21 cellular contexts compared by ENCODE assay signal in genomic region chr19:7115721-7116120, GRCh38. TPM values are rescaled to one million over a fixed set of nuclear protein-coding genes. Genes with fewer than 3 reads are reported as not detected.
DNase-seq lines count a peak whose midpoint lies in the region; ATAC-seq, FAIRE-seq and TF ChIP-seq lines count a peak whose summit lies in the region.
"Had no signal": no experiment of that assay in that cellular context is flagged by ENCODE, and none has a peak within 500 bp of the region (broad histone marks: within the 10 kb centered on the region; RNA-seq: fewer than 3 reads in every experiment).

No MANE protein-coding gene starts in this region.

- no peak for TF ChIP-seq POLR2A in GM12878 (IDR thresholded peaks at IDR 0.05; ENCODE audit: low read depth, low read length)
- no peak for TF ChIP-seq POLR2A in spleen (IDR thresholded peaks at IDR 0.05)

- DNase-seq in C1 segment of cervical spinal cord (lab: John Stamatoyannopoulos, UW) (peak in 11 of 14 donors; percentile 12 to 73 (median 43)), GM12878 (ENCODE audit: low read depth, low spot score) (no peak), hypothalamus (lab: John Stamatoyannopoulos, UW) (peak in 40 of 51 donors; percentile 1 to 83 (median 53)), putamen (ENCODE audit: low spot score) (peak; percentile 90), spleen (no peak), UCSD-AML1 (lab: John Stamatoyannopoulos, UW; ENCODE audit: unreplicated experiment) (no peak)
- DNase-seq in stimulated activated naive CD8-positive, alpha-beta T cell treated with anti-CD3 and anti-CD28 coated beads, Interleukin-15, Interleukin-2, amounts not matched to agents 100 U/mL and 50 U/mL, for 24 hours: no peak
- DNase-seq: DMS 273 treated with DMSO at 0.1 percent for 48 hours, GOT3, NCI-H1048, NCI-H1436 treated with DMSO at 0.1 percent for 48 hours, NCI-H2029 treated with DMSO at 0.1 percent for 48 hours, NCI-H2171 treated with DMSO at 0.1 percent for 48 hours, NCI-H774, PC-3 had no signal

- no peaks in the 10 kb centered on the region for H3K9me3 ChIP-seq in GM12878 (replicated peaks; ENCODE audit: control insufficient read depth, insufficient read depth, low read length)
- H3K9me3 ChIP-seq in spleen: peaks cover 0 to 7% (median 0%) of the 10 kb centered on the region in 8 donors
- H3K9me3 ChIP-seq: A549 had no signal

- H3K4me1 ChIP-seq in GM12878 (ENCODE audit: control insufficient read depth, insufficient read depth, low read length) (no peaks in the 10 kb centered on the region), spleen (no peaks in the 10 kb centered on the region)
- H3K4me1 ChIP-seq: A549 had no signal

- TF ChIP-seq CTCF in GM12878 (IDR thresholded peaks at IDR 0.05 in 2 of 3, conservative IDR thresholded peaks at IDR 0.05 in 1 of 3; ENCODE audit: control insufficient read depth in 2 of 3, extremely low read depth in 1 of 3, insufficient read depth in 1 of 3, low read depth in 3 of 3, low read length in 3 of 3) (no peak), spleen (IDR thresholded peaks at IDR 0.05 in 8 of 11, conservative IDR thresholded peaks at IDR 0.05 in 3 of 11) (no peak)

- RAD21 ChIA-PET in GM12878 (lab: Charles Lee; ENCODE audit: unreplicated experiment): no interaction called here

- H2AFZ ChIP-seq in GM12878 (ENCODE audit: control insufficient read depth, low read depth, low read length): no peak overlapping the region

- SMC1A ChIA-PET in GM12878 (lab: Charles Lee; ENCODE audit: uncharacterized antibody, unreplicated experiment): interaction anchor here (1.0 kb wide), 1 partner anchor 173 kb away, joined by 3 read pairs; no protein-coding TSS in a partner anchor

- in situ Hi-C loops in GM12878 (cut with MboI): no loop called here

- ATAC-seq in GM12878 (no peak), HG03135 (IDR thresholded peaks at IDR 0.05; ENCODE audit: unreplicated experiment) (no peak)
- no peak for ATAC-seq in stimulated activated naive CD8-positive, alpha-beta T cell treated with anti-CD3 and anti-CD28 coated beads, Interleukin-15, Interleukin-2, amounts not matched to agents 100 U/mL and 50 U/mL, for 24 hours
- ATAC-seq: A549, PC-3 had no signal

- H3K27ac ChIP-seq in GM12878 (ENCODE audit: control insufficient read depth, insufficient read depth) (no peak overlapping the region), spleen (no peak overlapping the region)
- H3K27ac ChIP-seq: A549, C4-2B, KMS-11 had no signal

- FAIRE-seq in GM12878 (lab: Jason Lieb, UNC): no peak
- FAIRE-seq: A549 had no signal

- TF ChIP-seq EP300 in GM12878 (IDR thresholded peaks at IDR 0.05; ENCODE audit: borderline replicate concordance in 1 of 2, control insufficient read depth in 1 of 2, low read depth in 2 of 2, low read length in 2 of 2): no peak

- peaks cover 15 to 18% of the 10 kb centered on the region in 2 experiments for H3K36me3 ChIP-seq in GM12878 (ENCODE audit: control insufficient read depth in 2 of 2, insufficient read depth in 2 of 2, low read length in 1 of 2)
- H3K36me3 ChIP-seq in spleen: peaks cover 0 to 72% (median 39%) of the 10 kb centered on the region in 6 donors

- no peak overlapping the region for H3K4me2 ChIP-seq in GM12878 (ENCODE audit: control insufficient read depth, insufficient read depth)
- H3K4me2 ChIP-seq: A549, KMS-11 had no signal

- intact Hi-C loops in GM12878 (cut with micrococcal nuclease; ENCODE audit: unreplicated experiment) (no loop called here), spleen (cut with DNase I; ENCODE audit: low total_unique reads) (no loop called here)

- H3K27me3 ChIP-seq in GM12878 (replicated peaks in 1 of 2; ENCODE audit: control insufficient read depth in 2 of 2, insufficient read depth in 2 of 2, low read length in 1 of 2): no peaks in the 10 kb centered on the region
- no peaks in the 10 kb centered on the region for H3K27me3 ChIP-seq in spleen (replicated peaks in 1 of 7)

- CTCF ChIA-PET in GM12878 (lab: Yijun Ruan, JAX): no interaction called here

- no peak overlapping the region for H3K9ac ChIP-seq in GM12878 (ENCODE audit: control insufficient read depth, insufficient read depth, low read length)
- H3K9ac ChIP-seq: KMS-11 had no signal

- 71% methylated on average over 6 of the region's 6 CpGs for WGBS in GM12878 (ENCODE audit: insufficient coverage, insufficient replicate concordance, low lambda C conversion rate, missing lambda C conversion rate)
- WGBS in spleen, 5 donors: 82 to 98% (median 88%) methylated on average over 6 of the region's 6 CpGs

- TF ChIP-seq RAD21 in GM12878 (IDR thresholded peaks at IDR 0.05; ENCODE audit: insufficient read depth, low read depth, low read length): no peak

- no peaks in the 10 kb centered on the region for H3K79me2 ChIP-seq in GM12878 (ENCODE audit: control insufficient read depth, insufficient read depth, low read length)

- no TSS peak for BruUV-seq in GM12878 (replicated peaks; lab: Mats Ljungman, UMichigan)

- POLR2A ChIA-PET in GM12878 (lab: Charles Lee): interaction anchor here (0.6 kb wide), 1 partner anchor 153 kb away, joined by 9 read pairs; no protein-coding TSS in a partner anchor

- no peak overlapping the region for H3K4me3 ChIP-seq in GM12878
- no peak overlapping the region for H3K4me3 ChIP-seq in spleen
- H3K4me3 ChIP-seq: A549 had no signal

- H4K20me1 ChIP-seq in GM12878 (ENCODE audit: control insufficient read depth, insufficient read depth): no peaks in the 10 kb centered on the region

TF ChIP-seq in GM12878, 131 proteins besides CTCF, POLR2A, EP300 and RAD21:
- TF ChIP-seq CHD1 (IDR thresholded peaks at IDR 0.05; ENCODE audit: low read depth, low read length): no peak
- TF ChIP-seq WRNIP1 (IDR thresholded peaks at IDR 0.05; ENCODE audit: borderline replicate concordance, low read depth, low read length): no peak
- TF ChIP-seq FOS (IDR thresholded peaks at IDR 0.05; ENCODE audit: borderline replicate concordance, extremely low read depth, insufficient read length): no peak
- 0 out of 2 replicates have a peak, but pooled peaks have one; percentile 48 for TF ChIP-seq POLR2AphosphoS2 (IDR thresholded peaks at IDR 0.05; ENCODE audit: low read depth, low read length)
- no peak for TF ChIP-seq SMAD5 (IDR thresholded peaks at IDR 0.05; ENCODE audit: low read depth)

RNA-seq across cellular contexts. Expression of gene ZNF557, which starts 46.2 kb away (rescaled TPM):
- 34.6 and 36.2 TPM in 2 replicates for total RNA-seq in GM12878 (2013; cell fraction: nucleolus; rRNA removed)
- total RNA-seq in GM12878 (2014; rRNA removed) (11.0 and 12.4 TPM in 2 replicates), GM12878 (2014; rRNA removed; fragmentation: Illumina TruSeq; extraction: Trizol) (10.9 and 11.4 TPM in 2 replicates), GM12878 (2021) (10.7 and 12.1 TPM in 2 replicates), spleen (10 to 100 TPM; 12.0 to 20.8 (median 15.1) TPM)
- 2.2 TPM for polyA plus RNA-seq in GM12878 (2011; ENCODE audit: low read depth)
- polyA plus RNA-seq in GM12878 (2011; rRNA removed) (10.4 and 11.8 TPM in 2 replicates), GM12878 (2014; fragmentation: Illumina TruSeq; extraction: Trizol) (4.8 and 5.0 TPM in 2 replicates), GM12878 (2014; fragmentation: Nextera tagmentation; extraction: Ambion mirVana) (1 to 10 TPM; 5.0 to 5.5 TPM), GM12878 (2014; rRNA removed) (3.8 and 3.9 TPM in 2 replicates), GM12878 (2016; fragmentation: Nextera tagmentation; extraction: Ambion mirVana) (1 to 10 TPM; 8.1 to 10.0 TPM), spleen (1 to 10 TPM; 1.1 to 4.6 (median 1.7) TPM)
- polyA plus RNA-seq in GM12878 (2011; cell fraction: cytosol; rRNA removed): 7.2 and 7.4 TPM in 2 replicates
- polyA plus RNA-seq in GM12878 (2011; cell fraction: nucleus; rRNA removed): 9.0 and 10.2 TPM in 2 replicates
- 3.2 and 3.9 TPM in 2 replicates for polyA plus RNA-seq in GM12878 (2012)
- polyA minus RNA-seq in GM12878 (2011; rRNA and poly(A)+ RNA removed): 24.1 and 29.0 TPM in 2 replicates
- polyA minus RNA-seq in GM12878 (2011; cell fraction: cytosol; rRNA and poly(A)+ RNA removed): 8.4 and 9.5 TPM in 2 replicates
- polyA minus RNA-seq in GM12878 (2011; cell fraction: nucleus; rRNA and poly(A)+ RNA removed): 10.5 and 17.7 TPM in 2 replicates

RNA-seq across cellular contexts. Expression of gene MBD3L3, which starts 57.2 kb away (rescaled TPM):
- total RNA-seq in GM12878 (2013; cell fraction: nucleolus; rRNA removed): not detected in 2 replicates
- total RNA-seq in GM12878 (2014; rRNA removed): not detected in 2 replicates
- total RNA-seq in GM12878 (2014; rRNA removed; fragmentation: Illumina TruSeq; extraction: Trizol): not detected in 2 replicates
- total RNA-seq in GM12878 (2021): not detected in 2 replicates
- not detected for polyA plus RNA-seq in GM12878 (2011; ENCODE audit: low read depth)
- not detected in 2 replicates for polyA plus RNA-seq in GM12878 (2011; rRNA removed)
- not detected in 2 replicates for polyA plus RNA-seq in GM12878 (2011; cell fraction: cytosol; rRNA removed)
- not detected in 2 replicates for polyA plus RNA-seq in GM12878 (2011; cell fraction: nucleus; rRNA removed)
- not detected in 2 replicates for polyA plus RNA-seq in GM12878 (2012)
- polyA plus RNA-seq in GM12878 (2014; fragmentation: Illumina TruSeq; extraction: Trizol): not detected in 2 replicates
- not detected for polyA plus RNA-seq in GM12878 (2014; fragmentation: Nextera tagmentation; extraction: Ambion mirVana)
- not detected in 2 replicates for polyA plus RNA-seq in GM12878 (2014; rRNA removed)
- polyA plus RNA-seq in GM12878 (2016; fragmentation: Nextera tagmentation; extraction: Ambion mirVana): not detected
- not detected in 2 replicates for polyA minus RNA-seq in GM12878 (2011; rRNA and poly(A)+ RNA removed)
- not detected in 2 replicates for polyA minus RNA-seq in GM12878 (2011; cell fraction: cytosol; rRNA and poly(A)+ RNA removed)
- not detected in 2 replicates for polyA minus RNA-seq in GM12878 (2011; cell fraction: nucleus; rRNA and poly(A)+ RNA removed)
- not detected for total RNA-seq in spleen
- polyA plus RNA-seq in spleen: not detected
- total RNA-seq: M059J, NCI-H460, PC-3 had no signal
- polyA plus RNA-seq: A549 had no signal

Comparison
In these comparisons a context has a peak if more than half of its experiments do, and no peak if none do; other contexts are left out.
1. DNase-seq: peak in C1 segment of cervical spinal cord (11 of 14), hypothalamus (40 of 51) and putamen (single experiment); none in GM12878 (single experiment), spleen (single experiment), stimulated activated naive CD8-positive, alpha-beta T cell treated with anti-CD3 and anti-CD28 coated beads, Interleukin-15, Interleukin-2, amounts not matched to agents 100 U/mL and 50 U/mL, for 24 hours (single experiment) and UCSD-AML1 (single experiment).